Comparison of ENCODE assay signal across 33 cellular contexts in the genomic region with DNA sequence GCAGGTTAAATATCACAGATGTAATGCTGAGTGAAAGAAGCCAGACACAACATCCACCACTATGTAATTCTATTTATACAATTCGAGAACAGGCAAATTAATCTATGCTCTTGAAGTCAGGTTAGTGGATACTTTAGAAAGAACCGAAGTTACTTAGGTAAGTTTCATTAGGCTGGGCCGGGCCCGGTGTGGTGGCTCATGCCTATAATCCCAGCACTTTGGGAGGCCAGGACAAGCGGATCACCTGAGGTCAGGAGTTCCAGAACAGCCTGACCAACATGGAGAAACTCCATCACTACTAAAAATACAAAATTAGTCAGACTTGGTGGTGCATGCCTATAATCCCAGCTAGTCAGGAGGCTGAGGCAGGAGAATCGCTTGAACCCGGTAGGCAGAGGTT.
"Had no signal": no experiment of that assay in that cellular context is flagged by ENCODE, and none has a peak within 500 bp of the region (broad histone marks: within the 10 kb centered on the region; RNA-seq: fewer than 3 reads in every experiment).

No MANE protein-coding gene starts in this region.

- DNase-seq: Karpas-422, Kasumi-1, MG63, MM.1S, MV-4-11, NCI-H1048, NCI-H1092, NCI-H1092 treated with DMSO at 0.1 percent for 48 hours, NCI-H1105, NCI-H1105 treated with DMSO at 0.1 percent for 48 hours, NCI-H1417, NCI-H1417 treated with DMSO at 0.1 percent for 48 hours, NCI-H1436, NCI-H1436 treated with DMSO at 0.1 percent for 48 hours, NCI-H146, NCI-H1694, NCI-H1694 treated with DMSO at 0.1 percent for 48 hours, NCI-H187, NCI-H187 treated with DMSO at 0.1 percent for 48 hours, NCI-H1930, NCI-H2029, NCI-H2029 treated with DMSO at 0.1 percent for 48 hours, NCI-H2081, NCI-H2081 treated with DMSO at 0.1 percent for 48 hours, NCI-H2107, NCI-H2171, NCI-H2171 treated with DMSO at 0.1 percent for 48 hours, NCI-H2227 treated with DMSO at 0.1 percent for 48 hours, NCI-H226, NCI-H345, NCI-H446, NCI-H446 treated with DMSO at 0.1 percent for 48 hours, NCI-H510A had no signal
